21 cellular contexts compared by ENCODE assay signal in the genomic region with DNA sequence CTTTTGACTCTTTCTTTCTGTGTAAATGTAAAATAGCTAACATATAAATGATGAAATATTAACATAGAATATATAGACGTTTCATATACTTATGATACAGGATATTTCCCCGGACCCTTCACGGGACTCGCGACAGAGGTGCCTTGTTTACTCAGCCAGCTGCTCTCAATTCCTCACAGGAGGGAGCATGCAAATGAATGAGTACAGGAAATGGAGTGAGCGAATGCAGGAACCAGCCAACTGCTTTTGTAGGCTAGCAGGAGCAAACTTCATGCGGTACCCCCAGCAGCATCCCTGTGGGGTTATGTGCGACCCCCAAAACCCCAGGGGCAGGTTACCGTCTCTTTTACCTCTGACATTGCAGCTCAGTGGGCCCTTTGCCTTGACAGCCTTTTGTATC.
"Had no signal": no experiment of that assay in that cellular context is flagged by ENCODE, and none has a peak within 500 bp of the region (broad histone marks: within the 10 kb centered on the region; RNA-seq: fewer than 3 reads in every experiment).

No MANE protein-coding gene starts in this region.

- H3K4me3 ChIP-seq: cardiac muscle cell, dorsolateral prefrontal cortex, mucosa of descending colon, prostate gland, transverse colon had no signal

- H3K4me1 ChIP-seq: prostate gland, transverse colon had no signal

- H3K4me1 Mint-ChIP-seq: immature natural killer cell, naive B cell, T-helper 17 cell had no signal

- H3K9me3 ChIP-seq: mucosa of descending colon, prostate gland, transverse colon had no signal

- H3K4me3 Mint-ChIP-seq: activated naive CD8-positive, alpha-beta T cell; immature natural killer cell; naive B cell; neural crest cell; T-helper 17 cell had no signal

- H3K27ac ChIP-seq: cardiac muscle cell, dorsolateral prefrontal cortex, epithelial cell of prostate, prostate gland, transverse colon, WERI-Rb-1 had no signal

- DNase-seq: activated CD4-positive, alpha-beta T cell treated with anti-CD3 and anti-CD28 coated beads, Interleukin-2, amount 50 U/mL, for 48 hours; activated gamma-delta T cell; amniotic stem cell; dorsolateral prefrontal cortex; foreskin fibroblast; hippocampal formation; immature natural killer cell; kidney glomerular epithelial cell; left ventricle myocardium superior; naive B cell; stimulated activated naive CD8-positive, alpha-beta T cell treated with anti-CD3 and anti-CD28 coated beads, Interleukin-15, Interleukin-2, amounts not matched to agents 100 U/mL and 50 U/mL, for 24 hours; T-helper 17 cell; transverse colon; WERI-Rb-1 had no signal

- H3K36me3 ChIP-seq: cardiac muscle cell, prostate gland, transverse colon, WERI-Rb-1 had no signal

- H3K27me3 Mint-ChIP-seq: activated naive CD8-positive, alpha-beta T cell; naive B cell; T-helper 17 cell had no signal

- H3K36me3 Mint-ChIP-seq: activated naive CD8-positive, alpha-beta T cell; immature natural killer cell; naive B cell had no signal

- H3K27me3 ChIP-seq: cardiac muscle cell, dorsolateral prefrontal cortex, transverse colon had no signal

- ATAC-seq: left ventricle myocardium superior; mucosa of descending colon; right cardiac atrium; stimulated activated naive CD8-positive, alpha-beta T cell treated with anti-CD3 and anti-CD28 coated beads, Interleukin-15, Interleukin-2, amounts not matched to agents 100 U/mL and 50 U/mL, for 24 hours; T-helper 17 cell had no signal

- H3K27ac Mint-ChIP-seq: activated naive CD8-positive, alpha-beta T cell; immature natural killer cell; naive B cell; T-helper 17 cell had no signal
